Comparison of ENCODE assay signal across 18 cellular contexts in the genomic region with DNA sequence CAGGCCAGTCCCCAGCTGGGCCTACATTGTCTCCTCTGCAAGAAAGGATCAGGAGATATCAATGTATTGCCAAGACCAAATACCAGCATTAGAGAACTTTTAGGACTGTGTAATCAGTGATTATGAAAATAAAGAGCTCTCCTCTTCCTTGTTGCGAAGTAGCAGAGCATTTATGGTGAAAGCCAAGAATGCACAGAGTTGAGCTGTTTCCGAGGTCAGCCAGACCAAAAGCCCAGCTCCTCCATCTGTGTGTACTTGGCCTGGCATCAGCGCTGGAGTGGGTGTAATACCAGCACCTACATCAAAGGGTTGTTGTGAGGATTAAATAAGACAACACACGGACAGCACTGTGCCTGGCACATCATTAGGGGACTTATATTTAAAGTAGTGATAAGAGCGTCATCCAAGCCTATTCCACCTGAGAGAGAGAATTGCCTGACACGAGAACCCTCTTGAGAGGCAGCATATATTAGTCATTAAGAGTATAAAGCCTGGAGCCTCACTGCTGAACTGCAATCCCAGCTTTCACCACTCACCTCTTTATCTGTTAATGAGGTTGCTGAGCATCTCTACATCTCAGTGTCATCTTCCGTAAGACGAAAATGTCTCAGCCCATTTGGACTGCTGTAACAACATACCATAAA. TPM values are rescaled to one million over a fixed set of nuclear protein-coding genes. Genes with fewer than 3 reads are reported as not detected.
A peak's percentile ranks its signal among the peaks of the same experiment; 100 is the strongest.
DNase-seq lines count a peak whose midpoint lies in the region; ATAC-seq and TF ChIP-seq lines count a peak whose summit lies in the region.
"Had no signal": no experiment of that assay in that cellular context is flagged by ENCODE, and none has a peak within 500 bp of the region (broad histone marks: within the 10 kb centered on the region; RNA-seq: fewer than 3 reads in every experiment).

No MANE protein-coding gene starts in this region.

- H3K9me3 ChIP-seq in Karpas-422 (ENCODE audit: low read length) = no peaks in the 10 kb centered on the region
- H3K9me3 ChIP-seq: testis had no signal

- POLR2A ChIA-PET in WTC11 (lab: Charles Lee) = no interaction called here

- no peak overlapping the region for H3K4ac ChIP-seq in mesendoderm (ENCODE audit: low read depth, low read length)

- CTCF ChIA-PET in WTC11 (lab: Charles Lee) = interaction anchor here (0.8 to 1.5 kb wide), 3 partner anchors 8 to 84 kb away, joined by 3 to 11 read pairs (median 5); no protein-coding TSS in a partner anchor

- no peaks in the 10 kb centered on the region for H3K79me1 ChIP-seq in mesendoderm (ENCODE audit: low read length)

- H3K9ac ChIP-seq in Karpas-422 (ENCODE audit: low read length) (no peak overlapping the region), mesendoderm (ENCODE audit: low read length) (no peak overlapping the region)

- WGBS in mesendoderm (ENCODE audit: extremely low coverage, insufficient coverage, low lambda C conversion rate) = no CpG with 5 or more reads among the region's 8 CpGs

- H3K4me1 ChIP-seq in Karpas-422 (ENCODE audit: low read length) (no peaks in the 10 kb centered on the region), mesendoderm (ENCODE audit: control insufficient read depth, low read depth, low read length) (no peaks in the 10 kb centered on the region)
- H3K4me1 ChIP-seq: testis had no signal

- H3K9me3 Mint-ChIP-seq in WTC11 = peaks cover 7% of the 10 kb centered on the region
- H3K9me3 Mint-ChIP-seq: T-helper 1 cell treated with Interleukin-12 subunit alpha and Interleukin-12 subunit beta and Interleukin-4 antibody, amounts not matched to agents 30 μg/mL and 1 μg/mL, for 36 hours had no signal

- H3K27ac Mint-ChIP-seq in WTC11 = no peak overlapping the region
- H3K27ac Mint-ChIP-seq: activated T-cell treated with anti-CD3 and anti-CD28 coated beads, Interleukin-2, amount 50 U/mL, for 72 hours; T-helper 1 cell treated with Interleukin-12 subunit alpha and Interleukin-12 subunit beta and Interleukin-4 antibody, amounts not matched to agents 30 μg/mL and 1 μg/mL, for 36 hours had no signal

- H2BK5ac ChIP-seq in mesendoderm (ENCODE audit: low read length) = no peak overlapping the region

- no peak overlapping the region for H3K4me3 ChIP-seq in Karpas-422 (ENCODE audit: low read length)
- no peak overlapping the region for H3K4me3 ChIP-seq in mesendoderm (ENCODE audit: low read length)
- H3K4me3 ChIP-seq: cardiac muscle cell, testis had no signal

- no peak overlapping the region for H3K4me3 Mint-ChIP-seq in WTC11
- H3K4me3 Mint-ChIP-seq: activated T-cell treated with anti-CD3 and anti-CD28 coated beads, Interleukin-2, amount 50 U/mL, for 72 hours; T-helper 1 cell treated with Interleukin-12 subunit alpha and Interleukin-12 subunit beta and Interleukin-4 antibody, amounts not matched to agents 30 μg/mL and 1 μg/mL, for 36 hours had no signal

- H3K27me3 ChIP-seq in Karpas-422 (ENCODE audit: low read length) (0 out of 2 replicates have a peak, but pooled peaks cover 2% of the 10 kb centered on the region), mesendoderm (ENCODE audit: insufficient read depth, low read length, poor library complexity) (no peaks in the 10 kb centered on the region)
- H3K27me3 ChIP-seq: cardiac muscle cell, testis had no signal

- peaks cover under 1% of the 10 kb centered on the region for H3K27me3 Mint-ChIP-seq in WTC11 (ENCODE audit: low read depth)

- H2AFZ ChIP-seq in Karpas-422 (ENCODE audit: low read length) = no peak overlapping the region

- no peaks in the 10 kb centered on the region for H3K36me3 Mint-ChIP-seq in WTC11

- DNase-seq in G401 (ENCODE audit: low spot score) (peak; percentile 68), Karpas-422 (peak; percentile 42), WTC11 (ENCODE audit: low spot score) (no peak), iris pigment epithelial cell (ENCODE audit: low read depth) (peak; percentile 4), amniotic stem cell (lab: John Stamatoyannopoulos, UW) (no peak), mesendoderm (no peak), hypothalamus (lab: John Stamatoyannopoulos, UW) (no peak)
- DNase-seq: activated T-cell treated with anti-CD3 and anti-CD28 coated beads, Interleukin-2, amount 50 U/mL, for 72 hours; left colon; midbrain; NCI-H1436; NCI-H2227 treated with DMSO at 0.1 percent for 48 hours; SIG-M5; testis had no signal

- H4K20me1 ChIP-seq in Karpas-422 (ENCODE audit: insufficient read depth, low read depth, low read length) = no peaks in the 10 kb centered on the region

- H4K8ac ChIP-seq in mesendoderm (ENCODE audit: low read depth, low read length) = no peak overlapping the region

- no peak overlapping the region for H4K5ac ChIP-seq in mesendoderm (ENCODE audit: low read length)

- TF ChIP-seq CTCF in WTC11 (IDR thresholded peaks at IDR 0.05) = no peak

- ATAC-seq in WTC11 (peak; percentile 66), GM19324 (IDR thresholded peaks at IDR 0.05; ENCODE audit: low FRiP score, unreplicated experiment) (no peak)
- ATAC-seq: activated T-cell treated with anti-CD3 and anti-CD28 coated beads, Interleukin-2, amount 50 U/mL, for 72 hours; left colon had no signal

- no peak overlapping the region for H3K18ac ChIP-seq in mesendoderm (ENCODE audit: low read length)

- H3K36me3 ChIP-seq in Karpas-422 (ENCODE audit: insufficient read depth, low read length) = no peaks in the 10 kb centered on the region
- no peaks in the 10 kb centered on the region for H3K36me3 ChIP-seq in mesendoderm (ENCODE audit: control insufficient read depth, insufficient read depth, low read length)
- H3K36me3 ChIP-seq: cardiac muscle cell had no signal

- H3K27ac ChIP-seq in Karpas-422 (ENCODE audit: low read length) = no peak overlapping the region
- H3K27ac ChIP-seq in mesendoderm (ENCODE audit: low read depth, low read length) = no peak overlapping the region
- H3K27ac ChIP-seq: cardiac muscle cell, testis, VCaP had no signal

- no peak overlapping the region for H2AK5ac ChIP-seq in mesendoderm (ENCODE audit: low read length)

- H3K9me2 ChIP-seq in Karpas-422 (replicated peaks; ENCODE audit: insufficient read depth, low read length) = no peaks in the 10 kb centered on the region

- H3K4me2 ChIP-seq in Karpas-422 (ENCODE audit: low read depth, low read length, poor library complexity, severe bottlenecking) (no peak overlapping the region), mesendoderm (ENCODE audit: low read length) (no peak overlapping the region)

- H3K79me2 ChIP-seq in Karpas-422 (ENCODE audit: low read length) (no peaks in the 10 kb centered on the region), mesendoderm (ENCODE audit: control insufficient read depth, insufficient read depth, low read length) (no peaks in the 10 kb centered on the region)

- no peak overlapping the region for H3K23ac ChIP-seq in mesendoderm (ENCODE audit: low read length)

- H3K4me1 Mint-ChIP-seq in WTC11 = peaks cover 6% of the 10 kb centered on the region

- in situ Hi-C loops in G401 (cut with HindIII; ENCODE audit: low sequenced_read_pairs) = no loop called here

- no peak overlapping the region for H2BK15ac ChIP-seq in mesendoderm (replicated peaks; ENCODE audit: low read depth)

- H2BK120ac ChIP-seq in mesendoderm (ENCODE audit: low read depth, low read length) = no peak overlapping the region

- H3K56ac ChIP-seq in mesendoderm (ENCODE audit: low read length) = no peak overlapping the region

TF ChIP-seq in WTC11, 78 proteins besides CTCF, POLR2A, EP300 and RAD21:
- TF ChIP-seq ESRRA (CRISPR knock-in tag; IDR thresholded peaks at IDR 0.05; ENCODE audit: borderline replicate concordance) = no peak
- no peak for TF ChIP-seq ZNF423 (CRISPR knock-in tag; IDR thresholded peaks at IDR 0.05)
- TF ChIP-seq, protein P1, sequence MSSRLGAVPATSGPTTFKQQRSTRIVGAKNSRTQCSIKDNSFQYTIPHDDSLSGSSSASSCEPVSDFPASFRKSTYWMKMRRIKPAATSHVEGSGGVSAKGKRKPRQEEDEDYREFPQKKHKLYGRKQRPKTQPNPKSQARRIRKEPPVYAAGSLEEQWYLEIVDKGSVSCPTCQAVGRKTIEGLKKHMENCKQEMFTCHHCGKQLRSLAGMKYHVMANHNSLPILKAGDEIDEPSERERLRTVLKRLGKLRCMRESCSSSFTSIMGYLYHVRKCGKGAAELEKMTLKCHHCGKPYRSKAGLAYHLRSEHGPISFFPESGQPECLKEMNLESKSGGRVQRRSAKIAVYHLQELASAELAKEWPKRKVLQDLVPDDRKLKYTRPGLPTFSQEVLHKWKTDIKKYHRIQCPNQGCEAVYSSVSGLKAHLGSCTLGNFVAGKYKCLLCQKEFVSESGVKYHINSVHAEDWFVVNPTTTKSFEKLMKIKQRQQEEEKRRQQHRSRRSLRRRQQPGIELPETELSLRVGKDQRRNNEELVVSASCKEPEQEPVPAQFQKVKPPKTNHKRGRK (CRISPR knock-in tag; IDR thresholded peaks at IDR 0.05; ENCODE audit: borderline replicate concordance) = no peak
- TF ChIP-seq GABPB1 (CRISPR knock-in tag; IDR thresholded peaks at IDR 0.05) = no peak
- TF ChIP-seq MYBL2 (CRISPR knock-in tag; IDR thresholded peaks at IDR 0.05) = no peak
- TF ChIP-seq NFYB (CRISPR knock-in tag; conservative IDR thresholded peaks at IDR 0.05; ENCODE audit: low read depth) = no peak

RNA-seq across cellular contexts. Expression of a gene that starts 7.4 kb away (rescaled TPM):
- 8.5 and 9.4 TPM in 2 replicates for total RNA-seq in G401 (2014; rRNA removed; shearing (Covaris generic))
- total RNA-seq in Karpas-422 (2014; rRNA removed; shearing (Covaris generic); ENCODE audit: low replicate concordance) = 0.15 and 0.29 TPM in 2 replicates
- total RNA-seq in WTC11 (2021) = 1.7 to 2.7 TPM (median 2.6 TPM) in 3 replicates
- 0.59 TPM for polyA plus RNA-seq in mesendoderm (2013, experiment 1 of 2)
- polyA plus RNA-seq in mesendoderm (2013, experiment 2 of 2) = 0.69 TPM

Comparison
In these comparisons a context has a peak if more than half of its experiments do, and no peak if none do; other contexts are left out.
1. DNase-seq: peak in G401 (single experiment), Karpas-422 (single experiment) and iris pigment epithelial cell (single experiment); none in WTC11 (single experiment), amniotic stem cell (single experiment), mesendoderm (single experiment) and hypothalamus (0 of 51).